Comparison of ENCODE assay signal across 12 cellular contexts in the genomic region with DNA sequence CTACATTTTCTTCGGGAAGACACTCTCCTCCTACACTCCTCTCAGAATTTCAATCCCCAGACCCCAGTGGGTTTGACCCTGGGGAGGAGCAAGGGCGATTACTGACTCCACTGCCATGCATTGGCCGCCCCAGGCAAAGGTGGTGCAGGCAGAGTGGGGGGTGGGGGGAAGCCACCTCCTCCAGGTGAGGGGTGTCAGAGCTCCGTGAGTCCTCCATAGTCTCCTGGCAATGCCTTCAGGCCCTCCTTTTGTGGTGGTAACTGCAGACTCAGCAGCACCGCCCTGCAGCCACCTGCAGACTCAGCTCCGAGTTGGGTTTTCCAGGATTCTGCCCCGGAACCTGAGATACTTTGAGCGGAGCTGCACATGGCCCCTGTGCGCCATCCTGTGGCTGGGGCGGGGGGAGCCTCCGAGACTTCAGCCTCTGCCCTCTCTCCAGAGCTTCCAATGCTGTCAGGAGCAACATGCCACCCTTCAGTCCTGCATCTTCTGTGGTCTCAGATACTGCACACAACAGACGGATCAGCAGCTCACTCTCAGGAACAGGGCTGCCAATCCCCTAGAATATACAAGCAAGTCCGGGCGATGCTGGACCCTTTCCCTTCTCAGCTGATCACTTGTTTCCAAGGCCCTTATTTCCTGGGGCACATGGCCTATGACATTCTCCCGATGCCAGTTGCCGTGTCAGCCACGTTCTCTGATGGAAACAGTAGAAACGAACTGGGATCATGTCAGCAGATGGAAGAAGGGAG. TPM values are rescaled to one million over a fixed set of nuclear protein-coding genes. Genes with fewer than 3 reads are reported as not detected.
A peak's percentile ranks its signal among the peaks of the same experiment; 100 is the strongest.
DNase-seq lines count a peak whose midpoint lies in the region; TF ChIP-seq lines count a peak whose summit lies in the region.
"Had no signal": no experiment of that assay in that cellular context is flagged by ENCODE, and none has a peak within 500 bp of the region (broad histone marks: within the 10 kb centered on the region; RNA-seq: fewer than 3 reads in every experiment).

No MANE protein-coding gene starts in this region.

- no peak overlapping the region for H3K27ac Mint-ChIP-seq in osteocyte (ENCODE audit: unreplicated experiment)
- H3K27ac Mint-ChIP-seq in activated T-helper 1 cell treated with anti-CD3 and anti-CD28 coated beads, Interleukin-12 subunit alpha, Interleukin-12 subunit beta, Interleukin-2, Interleukin-4 antibody, amounts not matched to agents 30 ng/mL and 10 ng/mL and 1 ng/mL, durations not matched to agents 14 hours and 24 hours and 36 hours = no peak overlapping the region
- H3K27ac Mint-ChIP-seq: activated CD4-positive, alpha-beta memory T cell treated with anti-CD3 and anti-CD28 coated beads for 36 hours had no signal

- TF ChIP-seq CTCF in GM12865 (IDR thresholded peaks at IDR 0.05; ENCODE audit: insufficient read depth, low read depth, low read length, missing control alignments) (peak; percentile 18), NB4 (IDR thresholded peaks at IDR 0.05; ENCODE audit: low read depth, low read length) (peak; percentile 26), osteocyte (IDR thresholded peaks at IDR 0.05) (peak; percentile 23)

- H3K9me3 Mint-ChIP-seq in osteocyte (ENCODE audit: unreplicated experiment) = no peaks in the 10 kb centered on the region
- H3K9me3 Mint-ChIP-seq in activated T-helper 1 cell treated with anti-CD3 and anti-CD28 coated beads, Interleukin-12 subunit alpha, Interleukin-12 subunit beta, Interleukin-2, Interleukin-4 antibody, amounts not matched to agents 30 ng/mL and 10 ng/mL and 1 ng/mL, durations not matched to agents 14 hours and 24 hours and 36 hours = no peaks in the 10 kb centered on the region
- H3K9me3 Mint-ChIP-seq: activated CD4-positive, alpha-beta memory T cell treated with anti-CD3 and anti-CD28 coated beads for 36 hours; stimulated activated naive CD8-positive, alpha-beta T cell treated with anti-CD3 and anti-CD28 coated beads, Interleukin-15, Interleukin-2, amounts not matched to agents 100 ng/mL and 50 ng/mL, for 24 hours had no signal

- H3K27me3 Mint-ChIP-seq in osteocyte (ENCODE audit: unreplicated experiment) = no peaks in the 10 kb centered on the region
- H3K27me3 Mint-ChIP-seq in activated T-helper 1 cell treated with anti-CD3 and anti-CD28 coated beads, Interleukin-12 subunit alpha, Interleukin-12 subunit beta, Interleukin-2, Interleukin-4 antibody, amounts not matched to agents 30 ng/mL and 10 ng/mL and 1 ng/mL, durations not matched to agents 14 hours and 24 hours and 36 hours (ENCODE audit: insufficient read depth) = no peaks in the 10 kb centered on the region
- H3K27me3 Mint-ChIP-seq: activated CD4-positive, alpha-beta memory T cell treated with anti-CD3 and anti-CD28 coated beads for 36 hours; stimulated activated naive CD8-positive, alpha-beta T cell treated with anti-CD3 and anti-CD28 coated beads, Interleukin-15, Interleukin-2, amounts not matched to agents 100 ng/mL and 50 ng/mL, for 24 hours had no signal

- H3K4me3 ChIP-seq in GM12865 (ENCODE audit: low read depth, low read length) (no peak overlapping the region), NB4 (ENCODE audit: low read depth, low read length) (no peak overlapping the region)
- H3K4me3 ChIP-seq: SJCRH30 had no signal

- no peak overlapping the region for H3K4me3 Mint-ChIP-seq in osteocyte (ENCODE audit: unreplicated experiment)
- no peak overlapping the region for H3K4me3 Mint-ChIP-seq in activated T-helper 1 cell treated with anti-CD3 and anti-CD28 coated beads, Interleukin-12 subunit alpha, Interleukin-12 subunit beta, Interleukin-2, Interleukin-4 antibody, amounts not matched to agents 30 ng/mL and 10 ng/mL and 1 ng/mL, durations not matched to agents 14 hours and 24 hours and 36 hours
- H3K4me3 Mint-ChIP-seq: activated CD4-positive, alpha-beta memory T cell treated with anti-CD3 and anti-CD28 coated beads for 36 hours; stimulated activated naive CD8-positive, alpha-beta T cell treated with anti-CD3 and anti-CD28 coated beads, Interleukin-15, Interleukin-2, amounts not matched to agents 100 ng/mL and 50 ng/mL, for 24 hours had no signal

- TF ChIP-seq POLR2A in NB4 (IDR thresholded peaks at IDR 0.05; ENCODE audit: extremely low read depth, insufficient read length) = no peak

- no peaks in the 10 kb centered on the region for H3K36me3 Mint-ChIP-seq in osteocyte (ENCODE audit: unreplicated experiment)
- H3K36me3 Mint-ChIP-seq in activated T-helper 1 cell treated with anti-CD3 and anti-CD28 coated beads, Interleukin-12 subunit alpha, Interleukin-12 subunit beta, Interleukin-2, Interleukin-4 antibody, amounts not matched to agents 30 ng/mL and 10 ng/mL and 1 ng/mL, durations not matched to agents 14 hours and 24 hours and 36 hours (ENCODE audit: low read depth) = no peaks in the 10 kb centered on the region
- H3K36me3 Mint-ChIP-seq: activated CD4-positive, alpha-beta memory T cell treated with anti-CD3 and anti-CD28 coated beads for 36 hours had no signal

- H3K4me1 Mint-ChIP-seq in osteocyte (ENCODE audit: unreplicated experiment) = peaks cover 21% of the 10 kb centered on the region
- no peaks in the 10 kb centered on the region for H3K4me1 Mint-ChIP-seq in activated T-helper 1 cell treated with anti-CD3 and anti-CD28 coated beads, Interleukin-12 subunit alpha, Interleukin-12 subunit beta, Interleukin-2, Interleukin-4 antibody, amounts not matched to agents 30 ng/mL and 10 ng/mL and 1 ng/mL, durations not matched to agents 14 hours and 24 hours and 36 hours (ENCODE audit: low read depth)

- DNase-seq in GM12865 (ENCODE audit: low read depth) = no peak
- DNase-seq in NB4 (ENCODE audit: low read depth) = peak; percentile 22
- DNase-seq in dermis blood vessel endothelial cell = peak; percentile 14
- DNase-seq in osteocyte (ENCODE audit: extremely low spot score, unreplicated experiment) = no peak
- no peak for DNase-seq in activated CD4-positive, CD25-positive, alpha-beta regulatory T cell treated with anti-CD3 and anti-CD28 coated beads, Interleukin-2, amount 50 U/mL, for 72 hours
- no peak for DNase-seq in activated T-helper 1 cell treated with anti-CD3 and anti-CD28 coated beads, Interleukin-12 subunit alpha, Interleukin-12 subunit beta, Interleukin-2, Interleukin-4 antibody, amounts not matched to agents 30 ng/mL and 10 ng/mL and 1 ng/mL, durations not matched to agents 14 hours and 24 hours and 36 hours (ENCODE audit: low spot score)
- no peak for DNase-seq in SKM-1 treated with dmso at 0.1 percent for 144 hours (lab: John Stamatoyannopoulos, UW; ENCODE audit: unreplicated experiment)
- DNase-seq: activated CD4-positive, alpha-beta memory T cell treated with anti-CD3 and anti-CD28 coated beads for 36 hours; EL; NCI-H1930 had no signal

- intact Hi-C loops in activated T-helper 1 cell treated with anti-CD3 and anti-CD28 coated beads, Interleukin-12 subunit alpha, Interleukin-12 subunit beta, Interleukin-2, Interleukin-4 antibody, amounts not matched to agents 30 ng/mL and 10 ng/mL and 1 ng/mL, durations not matched to agents 14 hours and 24 hours and 36 hours (cut with micrococcal nuclease) = no loop called here

RNA-seq across cellular contexts. Expression of gene SLC47A2, which starts 2.4 kb away (rescaled TPM):
- total RNA-seq in dermis blood vessel endothelial cell (not detected in 2 replicates), osteocyte (0.16 and 0.24 TPM in 2 replicates)
- not detected in 2 replicates for total RNA-seq in activated T-helper 1 cell treated with anti-CD3 and anti-CD28 coated beads, Interleukin-12 subunit alpha, Interleukin-12 subunit beta, Interleukin-2, Interleukin-4 antibody, amounts not matched to agents 30 ng/mL and 10 ng/mL and 1 ng/mL, durations not matched to agents 14 hours and 24 hours and 36 hours
- total RNA-seq: activated CD4-positive, alpha-beta memory T cell treated with anti-CD3 and anti-CD28 coated beads for 36 hours; SJCRH30 had no signal

RNA-seq across cellular contexts. Expression of gene ALDH3A1, which starts 29.3 kb away (rescaled TPM):
- total RNA-seq in dermis blood vessel endothelial cell = 0.85 and 0.93 TPM in 2 replicates
- total RNA-seq in osteocyte = 0.52 and 1.6 TPM in 2 replicates
- total RNA-seq in activated T-helper 1 cell treated with anti-CD3 and anti-CD28 coated beads, Interleukin-12 subunit alpha, Interleukin-12 subunit beta, Interleukin-2, Interleukin-4 antibody, amounts not matched to agents 30 ng/mL and 10 ng/mL and 1 ng/mL, durations not matched to agents 14 hours and 24 hours and 36 hours = not detected in 2 replicates
- total RNA-seq: SJCRH30 had no signal

Comparison
In these comparisons a context has a peak if more than half of its experiments do, and no peak if none do; other contexts are left out.
1. DNase-seq: peak in NB4 (single experiment) and dermis blood vessel endothelial cell (single experiment); none in GM12865 (single experiment), osteocyte (single experiment), activated CD4-positive, CD25-positive, alpha-beta regulatory T cell treated with anti-CD3 and anti-CD28 coated beads, Interleukin-2, amount 50 U/mL, for 72 hours (single experiment), activated T-helper 1 cell treated with anti-CD3 and anti-CD28 coated beads, Interleukin-12 subunit alpha, Interleukin-12 subunit beta, Interleukin-2, Interleukin-4 antibody, amounts not matched to agents 30 ng/mL and 10 ng/mL and 1 ng/mL, durations not matched to agents 14 hours and 24 hours and 36 hours (single experiment) and SKM-1 treated with dmso at 0.1 percent for 144 hours (single experiment).
2. Peak in every context shown above with its lines, with median percentiles within 50 percentile points of each other: CTCF ChIP-seq.